ENCODE assay signal across 20 cellular contexts in the genomic region with DNA sequence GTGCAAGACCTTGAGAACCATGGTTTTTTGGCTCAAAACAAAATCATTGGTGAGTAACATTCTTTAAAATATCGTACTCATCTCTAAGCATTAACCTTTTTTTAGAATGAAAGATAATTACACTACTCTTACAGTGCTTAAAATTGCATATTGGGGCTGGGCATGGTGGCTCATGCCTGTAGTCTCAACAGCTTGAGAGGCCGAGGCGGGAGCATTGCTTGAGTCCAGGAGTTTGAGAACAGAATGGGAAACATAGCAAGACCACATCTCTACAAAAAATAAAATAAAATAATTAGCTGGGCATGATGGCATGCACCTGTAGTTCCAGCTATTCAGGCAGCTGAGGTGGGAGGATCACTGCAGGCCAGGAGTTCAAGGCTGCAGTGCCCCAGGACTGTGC.
"Had no signal": no experiment of that assay in that cellular context is flagged by ENCODE, and none has a peak within 500 bp of the region (broad histone marks: within the 10 kb centered on the region; RNA-seq: fewer than 3 reads in every experiment).

No MANE protein-coding gene starts in this region.

- DNase-seq: Karpas-422, KG1, MG63, NCI-H1092, NCI-H1436, NCI-H187, NCI-H2029, NCI-H2081 treated with DMSO at 0.1 percent for 48 hours, NCI-H2171, NCI-H226, NCI-H446, NCI-H510A, NCI-H524 treated with DMSO at 0.1 percent for 48 hours, NCI-H69, NCI-H774, RPMI8226, SHP77, SK-N-SH, SW 1271 had no signal

- H3K27ac ChIP-seq: HL-60 had no signal

- H3K4me3 ChIP-seq: MG63 had no signal

- H3K9ac ChIP-seq: SK-N-SH had no signal

- H3K9me3 ChIP-seq: MG63, SK-N-SH had no signal

- H3K4me2 ChIP-seq: SK-N-SH had no signal

- H3K27me3 ChIP-seq: MG63 had no signal
